ENCODE assay signal across 20 cellular contexts in the genomic region with DNA sequence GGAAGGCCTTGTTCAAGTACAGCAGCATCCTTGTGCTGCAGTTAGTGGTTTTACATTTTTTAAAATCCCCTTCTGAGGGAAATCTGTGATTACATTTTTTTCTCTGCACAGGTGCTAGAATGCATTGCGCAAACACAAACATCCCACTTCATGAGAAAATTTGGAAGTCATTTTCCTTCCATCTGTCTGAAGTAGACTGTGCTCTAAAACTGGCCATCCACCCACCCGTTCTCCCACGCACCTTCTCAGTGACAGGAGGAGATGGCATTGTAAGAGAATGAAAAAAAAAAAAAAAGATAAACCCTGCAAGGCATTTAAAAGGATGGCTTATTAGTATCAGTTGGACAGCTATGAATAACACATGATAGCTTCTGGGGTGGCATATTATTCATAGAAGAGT.
A peak's percentile ranks its signal among the peaks of the same experiment; 100 is the strongest.
DNase-seq lines count a peak whose midpoint lies in the region; ATAC-seq, FAIRE-seq and TF ChIP-seq lines count a peak whose summit lies in the region.
"Had no signal": no experiment of that assay in that cellular context is flagged by ENCODE, and none has a peak within 500 bp of the region (broad histone marks: within the 10 kb centered on the region; RNA-seq: fewer than 3 reads in every experiment).

No MANE protein-coding gene starts in this region.

- H3K79me2 ChIP-seq in HepG2 (ENCODE audit: insufficient read depth, low read length) = no peaks in the 10 kb centered on the region
- H3K79me2 ChIP-seq in neural cell (replicated peaks; ENCODE audit: insufficient read depth, low read length) = peaks cover 3% of the 10 kb centered on the region

- H3K4me3 ChIP-seq in HepG2 (replicated peaks in 1 of 3; ENCODE audit: insufficient read depth in 1 of 3, low read depth in 2 of 3, low read length in 3 of 3) (no peak overlapping the region), right lobe of liver (no peak overlapping the region), neural cell (ENCODE audit: low read length) (peak overlapping the region; percentile 40)
- H3K4me3 ChIP-seq: HAP-1, K562 had no signal

- H3K4me2 ChIP-seq in HepG2 (ENCODE audit: low read depth, low read length) (no peak overlapping the region), neural cell (ENCODE audit: low read length) (peak overlapping the region; percentile 20)

- WGBS in HepG2 (ENCODE audit: low lambda C conversion rate) = 96% methylated on average over 3 of the region's 3 CpGs
- 98% methylated on average over 3 of the region's 3 CpGs for WGBS in right lobe of liver (ENCODE audit: insufficient coverage, low coverage, low lambda C conversion rate, missing lambda C conversion rate)

- TF ChIP-seq EP300 in HepG2 (IDR thresholded peaks at IDR 0.05; ENCODE audit: low read depth in 2 of 2, low read length in 2 of 2) = no peak
- no peak for TF ChIP-seq EP300 in HepG2 (CRISPR knock-in tag; IDR thresholded peaks at IDR 0.05; ENCODE audit: borderline replicate concordance)
- TF ChIP-seq EP300 in neural cell (conservative IDR thresholded peaks at IDR 0.05; ENCODE audit: poor library complexity, severe bottlenecking) = no peak

- TF ChIP-seq RAD21 in HepG2 (CRISPR knock-in tag; IDR thresholded peaks at IDR 0.05) (no peak), neural cell (conservative IDR thresholded peaks at IDR 0.05) (no peak)

- no peaks in the 10 kb centered on the region for H3K9me2 ChIP-seq in neural cell (ENCODE audit: insufficient read depth, low read length)

- H4K20me1 ChIP-seq in HepG2 (ENCODE audit: insufficient read depth, low read length) = no peaks in the 10 kb centered on the region
- no peaks in the 10 kb centered on the region for H4K20me1 ChIP-seq in neural cell (ENCODE audit: insufficient read depth)

- TF ChIP-seq POLR2A in HepG2 (IDR thresholded peaks at IDR 0.05; ENCODE audit: insufficient read depth in 1 of 2, low read depth in 2 of 2, low read length in 2 of 2) (no peak), right lobe of liver (IDR thresholded peaks at IDR 0.05) (no peak)

- H3K4me1 ChIP-seq in HepG2 (ENCODE audit: insufficient read depth, low read length) = no peaks in the 10 kb centered on the region
- H3K4me1 ChIP-seq in right lobe of liver = no peaks in the 10 kb centered on the region
- H3K4me1 ChIP-seq: HAP-1 had no signal

- DNase-seq in HepG2 (ENCODE audit: low spot score) (no peak), right lobe of liver (no peak), cerebellar cortex (ENCODE audit: low spot score) (peak; percentile 17), SIG-M5 treated with dmso at 0.1 percent for 504 hours (lab: John Stamatoyannopoulos, UW; ENCODE audit: unreplicated experiment) (no peak)
- DNase-seq: CD4-positive, alpha-beta memory T cell; DMS53; GOT3; MV-4-11; NCI-H2029; NCI-H226; NCI-H510A; SHP77 had no signal

- H3K9me3 ChIP-seq in HepG2 (ENCODE audit: low read length) (no peaks in the 10 kb centered on the region), right lobe of liver (no peaks in the 10 kb centered on the region), neural cell (ENCODE audit: low read length) (no peaks in the 10 kb centered on the region)
- H3K9me3 ChIP-seq: HAP-1 had no signal

- no peaks in the 10 kb centered on the region; a peak in 1 of 5 replicates for H3K27me3 ChIP-seq in HepG2 (ENCODE audit: control insufficient read depth in 1 of 2, insufficient read depth in 2 of 2, low read length in 2 of 2)
- H3K27me3 ChIP-seq in right lobe of liver = no peaks in the 10 kb centered on the region
- H3K27me3 ChIP-seq in neural cell (ENCODE audit: insufficient read depth, low read depth, low read length) = no peaks in the 10 kb centered on the region

- no peak for FAIRE-seq in HepG2 (lab: Jason Lieb, UNC)
- FAIRE-seq: G401.6, K562 had no signal

- no TSS peak for BruUV-seq in HepG2 (replicated peaks; lab: Mats Ljungman, UMichigan)

- CTCF ChIA-PET in HepG2 (lab: Yijun Ruan, JAX; ENCODE audit: low intra/inter-chr PET ratio, low total read pairs) = no interaction called here

- peaks cover 7 to 25% of the 10 kb centered on the region in 2 experiments for H3K36me3 ChIP-seq in HepG2 (replicated peaks in 1 of 2; ENCODE audit: control insufficient read depth in 1 of 2, insufficient read depth in 2 of 2, low read length in 2 of 2)
- no peaks in the 10 kb centered on the region for H3K36me3 ChIP-seq in right lobe of liver
- no peaks in the 10 kb centered on the region for H3K36me3 ChIP-seq in neural cell (ENCODE audit: insufficient read depth, low read length)

- H3K27ac ChIP-seq in HepG2 (ENCODE audit: extremely low read length, insufficient read depth, low read length) (no peak overlapping the region), right lobe of liver (no peak overlapping the region), neural cell (ENCODE audit: low read length) (peak overlapping the region; percentile 78)
- H3K27ac ChIP-seq: RWPE1 had no signal

- intact Hi-C loops in HepG2 (cut with micrococcal nuclease; ENCODE audit: unreplicated experiment) (no loop called here), right lobe of liver (cut with DNase I) (no loop called here)

- ATAC-seq in HepG2 (no peak), right lobe of liver (no peak), GM19452 (IDR thresholded peaks at IDR 0.05; ENCODE audit: unreplicated experiment) (no peak), HG03159 (IDR thresholded peaks at IDR 0.05; ENCODE audit: unreplicated experiment) (no peak)
- ATAC-seq: K562, Panc1 had no signal

- H3K9ac ChIP-seq in HepG2 (ENCODE audit: insufficient read depth, low read depth, low read length) (no peak overlapping the region), neural cell (ENCODE audit: low read length) (peak overlapping the region; percentile 8)

- no peak for TF ChIP-seq CTCF in HepG2 (CRISPR knock-in tag; IDR thresholded peaks at IDR 0.05)
- no peak for TF ChIP-seq CTCF in right lobe of liver (IDR thresholded peaks at IDR 0.05)
- no peak for TF ChIP-seq CTCF in neural cell (IDR thresholded peaks at IDR 0.05; ENCODE audit: poor library complexity, severe bottlenecking)

- H3F3A ChIP-seq in neural cell (ENCODE audit: insufficient read depth, low read length, poor library complexity, severe bottlenecking) = peaks cover 24% of the 10 kb centered on the region

- in situ Hi-C loops in HepG2 (cut with HindIII; ENCODE audit: extremely low pct_ligation_motif_present, low pct_unique_long_range_greater_than_20kb) = no loop called here

- H2AFZ ChIP-seq in HepG2 (ENCODE audit: low read length) = no peak overlapping the region
- H2AFZ ChIP-seq in neural cell (ENCODE audit: low read depth, low read length) = no peak overlapping the region

- POLR2A ChIA-PET in HepG2 (lab: Yijun Ruan, JAX) = no interaction called here

TF ChIP-seq in HepG2, 621 proteins besides CTCF, POLR2A, EP300 and RAD21:
- TF ChIP-seq CEBPB (IDR thresholded peaks at IDR 0.05; ENCODE audit: borderline replicate concordance, low read depth, low read length) = peak; percentile 27; the same call in 1 of the 2 replicates
- no peak for TF ChIP-seq ELF4 (CRISPR knock-in tag; IDR thresholded peaks at IDR 0.05; ENCODE audit: borderline replicate concordance)
- no peak for TF ChIP-seq MXI1 (IDR thresholded peaks at IDR 0.05; ENCODE audit: borderline replicate concordance, low read depth, low read length)
- no peak for TF ChIP-seq SOX13 (IDR thresholded peaks at IDR 0.05)
- TF ChIP-seq SOX13 (CRISPR knock-in tag; conservative IDR thresholded peaks at IDR 0.05 in 1 of 2, IDR thresholded peaks at IDR 0.05 in 1 of 2) = no peak
- TF ChIP-seq, protein P1, sequence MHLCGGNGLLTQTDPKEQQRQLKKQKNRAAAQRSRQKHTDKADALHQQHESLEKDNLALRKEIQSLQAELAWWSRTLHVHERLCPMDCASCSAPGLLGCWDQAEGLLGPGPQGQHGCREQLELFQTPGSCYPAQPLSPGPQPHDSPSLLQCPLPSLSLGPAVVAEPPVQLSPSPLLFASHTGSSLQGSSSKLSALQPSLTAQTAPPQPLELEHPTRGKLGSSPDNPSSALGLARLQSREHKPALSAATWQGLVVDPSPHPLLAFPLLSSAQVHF (CRISPR knock-in tag; IDR thresholded peaks at IDR 0.05) = no peak

TF ChIP-seq in neural cell, 6 proteins besides CTCF, POLR2A, EP300 and RAD21:
- TF ChIP-seq, protein P2, sequence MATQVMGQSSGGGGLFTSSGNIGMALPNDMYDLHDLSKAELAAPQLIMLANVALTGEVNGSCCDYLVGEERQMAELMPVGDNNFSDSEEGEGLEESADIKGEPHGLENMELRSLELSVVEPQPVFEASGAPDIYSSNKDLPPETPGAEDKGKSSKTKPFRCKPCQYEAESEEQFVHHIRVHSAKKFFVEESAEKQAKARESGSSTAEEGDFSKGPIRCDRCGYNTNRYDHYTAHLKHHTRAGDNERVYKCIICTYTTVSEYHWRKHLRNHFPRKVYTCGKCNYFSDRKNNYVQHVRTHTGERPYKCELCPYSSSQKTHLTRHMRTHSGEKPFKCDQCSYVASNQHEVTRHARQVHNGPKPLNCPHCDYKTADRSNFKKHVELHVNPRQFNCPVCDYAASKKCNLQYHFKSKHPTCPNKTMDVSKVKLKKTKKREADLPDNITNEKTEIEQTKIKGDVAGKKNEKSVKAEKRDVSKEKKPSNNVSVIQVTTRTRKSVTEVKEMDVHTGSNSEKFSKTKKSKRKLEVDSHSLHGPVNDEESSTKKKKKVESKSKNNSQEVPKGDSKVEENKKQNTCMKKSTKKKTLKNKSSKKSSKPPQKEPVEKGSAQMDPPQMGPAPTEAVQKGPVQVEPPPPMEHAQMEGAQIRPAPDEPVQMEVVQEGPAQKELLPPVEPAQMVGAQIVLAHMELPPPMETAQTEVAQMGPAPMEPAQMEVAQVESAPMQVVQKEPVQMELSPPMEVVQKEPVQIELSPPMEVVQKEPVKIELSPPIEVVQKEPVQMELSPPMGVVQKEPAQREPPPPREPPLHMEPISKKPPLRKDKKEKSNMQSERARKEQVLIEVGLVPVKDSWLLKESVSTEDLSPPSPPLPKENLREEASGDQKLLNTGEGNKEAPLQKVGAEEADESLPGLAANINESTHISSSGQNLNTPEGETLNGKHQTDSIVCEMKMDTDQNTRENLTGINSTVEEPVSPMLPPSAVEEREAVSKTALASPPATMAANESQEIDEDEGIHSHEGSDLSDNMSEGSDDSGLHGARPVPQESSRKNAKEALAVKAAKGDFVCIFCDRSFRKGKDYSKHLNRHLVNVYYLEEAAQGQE (IDR thresholded peaks at IDR 0.05; ENCODE audit: borderline replicate concordance) = no peak
- TF ChIP-seq POLR2AphosphoS5 (IDR thresholded peaks at IDR 0.05) (no peak), MXI1 (conservative IDR thresholded peaks at IDR 0.05; ENCODE audit: poor library complexity, severe bottlenecking) (no peak), EZH2 (IDR thresholded peaks at IDR 0.05; ENCODE audit: borderline replicate concordance, insufficient read depth, low read length, poor library complexity, severe bottlenecking) (no peak), SMC3 (conservative IDR thresholded peaks at IDR 0.05; ENCODE audit: poor library complexity) (no peak), TAF1 (IDR thresholded peaks at IDR 0.05; ENCODE audit: low read depth) (no peak)
